Comparison of ENCODE assay signal across 18 cellular contexts in the genomic region with DNA sequence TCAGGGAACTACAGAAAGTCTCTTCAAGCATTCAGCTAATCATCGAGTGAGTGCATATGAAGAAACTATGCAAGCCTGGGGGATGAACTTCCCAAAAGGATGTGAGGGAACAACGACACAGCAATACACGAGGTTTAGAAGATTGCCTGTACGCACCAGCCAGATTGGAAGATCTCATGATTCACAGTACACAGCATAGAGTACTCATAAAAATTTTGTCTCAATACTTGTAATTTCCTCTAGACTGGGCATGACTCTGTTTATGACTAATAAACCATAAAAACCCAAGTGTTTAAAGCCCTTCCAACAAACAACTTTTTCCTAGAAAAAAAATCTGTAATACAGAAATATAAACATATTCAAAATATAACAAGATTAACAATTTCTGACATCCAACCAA.
"Had no signal": no experiment of that assay in that cellular context is flagged by ENCODE, and none has a peak within 500 bp of the region (broad histone marks: within the 10 kb centered on the region; RNA-seq: fewer than 3 reads in every experiment).

No MANE protein-coding gene starts in this region.

- H3K79me2 ChIP-seq: parathyroid adenoma had no signal

- ATAC-seq: activated CD8-positive, alpha-beta T cell treated with anti-CD3 and anti-CD28 coated beads for 36 hours; activated T-helper 17 cell treated with anti-CD3 and anti-CD28 coated beads, Interleukin-2, amount 50 U/mL, for 72 hours; natural killer cell treated with Interleukin-12 subunit alpha and Interleukin-12 subunit beta and Interleukin-15 and Interleukin-18, amount 100 ng/mL, for 72 hours; right lobe of liver had no signal

- H3K27me3 Mint-ChIP-seq: activated CD4-positive, alpha-beta T cell treated with anti-CD3 and anti-CD28 coated beads, Interleukin-2, amount 10 ng/mL, durations not matched to agents 24 days and 14 days; activated CD8-positive, alpha-beta T cell treated with anti-CD3 and anti-CD28 coated beads for 36 hours; activated naive CD8-positive, alpha-beta T cell treated with anti-CD3 and anti-CD28 coated beads, Interleukin-2, amount 10 ng/mL, durations not matched to agents 7 days and 5 days; activated T-helper 17 cell treated with anti-CD3 and anti-CD28 coated beads, Interleukin-2, amount 50 U/mL, for 72 hours; natural killer cell treated with Interleukin-12 subunit alpha and Interleukin-12 subunit beta and Interleukin-15 and Interleukin-18, amount 100 ng/mL, for 72 hours had no signal

- H3K36me3 ChIP-seq: cardiac muscle cell, esophagus squamous epithelium, right lobe of liver, thyroid gland had no signal

- H3K27me3 ChIP-seq: cardiac muscle cell, esophagus squamous epithelium, right lobe of liver, thyroid gland had no signal

- H3K4me1 Mint-ChIP-seq: activated CD4-positive, alpha-beta T cell treated with anti-CD3 and anti-CD28 coated beads, Interleukin-2, amount 10 ng/mL, durations not matched to agents 24 days and 14 days; activated naive CD8-positive, alpha-beta T cell treated with anti-CD3 and anti-CD28 coated beads, Interleukin-2, amount 10 ng/mL, durations not matched to agents 7 days and 5 days; activated T-helper 17 cell treated with anti-CD3 and anti-CD28 coated beads, Interleukin-2, amount 50 U/mL, for 72 hours had no signal

- H3K4me3 ChIP-seq: cardiac muscle cell, esophagus squamous epithelium, right lobe of liver, thyroid gland had no signal

- DNase-seq: activated CD4-positive, alpha-beta T cell treated with anti-CD3 and anti-CD28 coated beads, Interleukin-2, amount 10 ng/mL, durations not matched to agents 24 days and 14 days; activated CD8-positive, alpha-beta T cell treated with anti-CD3 and anti-CD28 coated beads for 36 hours; activated naive CD4-positive, alpha-beta T cell; activated naive CD8-positive, alpha-beta T cell treated with anti-CD3 and anti-CD28 coated beads, Interleukin-2, amount 10 ng/mL, durations not matched to agents 7 days and 5 days; activated T-cell treated with anti-CD3 and anti-CD28 coated beads, Interleukin-2, amount 50 U/mL, for 1 hour; amygdala; dermis blood vessel endothelial cell; effector memory CD4-positive, alpha-beta T cell; esophagus squamous epithelium; right lobe of liver; stimulated activated CD4-positive, alpha-beta T cell treated with anti-CD3 and anti-CD28 coated beads, Interleukin-1b, Interleukin-23, amount 100 ng/mL, for 48 hours; stimulated activated CD8-positive, alpha-beta memory T cell treated with anti-CD3 and anti-CD28 coated beads, Interleukin-4, amount 100 ng/mL, for 48 hours; stimulated activated naive CD4-positive, alpha-beta T cell; thyroid gland had no signal

- H3K36me3 Mint-ChIP-seq: activated naive CD8-positive, alpha-beta T cell treated with anti-CD3 and anti-CD28 coated beads, Interleukin-2, amount 10 ng/mL, durations not matched to agents 7 days and 5 days; natural killer cell treated with Interleukin-12 subunit alpha and Interleukin-12 subunit beta and Interleukin-15 and Interleukin-18, amount 100 ng/mL, for 72 hours had no signal

- H2AFZ ChIP-seq: parathyroid adenoma had no signal

- H3K9ac ChIP-seq: parathyroid adenoma had no signal

- H3K27ac Mint-ChIP-seq: activated CD4-positive, alpha-beta T cell treated with anti-CD3 and anti-CD28 coated beads, Interleukin-2, amount 10 ng/mL, durations not matched to agents 24 days and 14 days; activated CD8-positive, alpha-beta T cell treated with anti-CD3 and anti-CD28 coated beads for 36 hours; activated naive CD8-positive, alpha-beta T cell treated with anti-CD3 and anti-CD28 coated beads, Interleukin-2, amount 10 ng/mL, durations not matched to agents 7 days and 5 days; activated T-helper 17 cell treated with anti-CD3 and anti-CD28 coated beads, Interleukin-2, amount 50 U/mL, for 72 hours; natural killer cell treated with Interleukin-12 subunit alpha and Interleukin-12 subunit beta and Interleukin-15 and Interleukin-18, amount 100 ng/mL, for 72 hours had no signal

- H3K9me3 ChIP-seq: esophagus squamous epithelium, right lobe of liver, thyroid gland had no signal

- H3K4me1 ChIP-seq: esophagus squamous epithelium, parathyroid adenoma, right lobe of liver, thyroid gland had no signal

- H3K4me3 Mint-ChIP-seq: activated CD4-positive, alpha-beta T cell treated with anti-CD3 and anti-CD28 coated beads, Interleukin-2, amount 10 ng/mL, durations not matched to agents 24 days and 14 days; activated CD8-positive, alpha-beta T cell treated with anti-CD3 and anti-CD28 coated beads for 36 hours; activated naive CD8-positive, alpha-beta T cell treated with anti-CD3 and anti-CD28 coated beads, Interleukin-2, amount 10 ng/mL, durations not matched to agents 7 days and 5 days; activated T-helper 17 cell treated with anti-CD3 and anti-CD28 coated beads, Interleukin-2, amount 50 U/mL, for 72 hours; natural killer cell treated with Interleukin-12 subunit alpha and Interleukin-12 subunit beta and Interleukin-15 and Interleukin-18, amount 100 ng/mL, for 72 hours had no signal

- H3K9me3 Mint-ChIP-seq: activated CD4-positive, alpha-beta T cell treated with anti-CD3 and anti-CD28 coated beads, Interleukin-2, amount 10 ng/mL, durations not matched to agents 24 days and 14 days; activated naive CD8-positive, alpha-beta T cell treated with anti-CD3 and anti-CD28 coated beads, Interleukin-2, amount 10 ng/mL, durations not matched to agents 7 days and 5 days had no signal

- H3K27ac ChIP-seq: cardiac muscle cell, esophagus squamous epithelium, parathyroid adenoma, right lobe of liver, thyroid gland had no signal
